ENCODE assay signal across 8 cellular contexts in genomic region chr6:31308050-31308844, GRCh38. TPM values are rescaled to one million over a fixed set of nuclear protein-coding genes. Genes with fewer than 3 reads are reported as not detected.
DNase-seq lines count a peak whose midpoint lies in the region; ATAC-seq and TF ChIP-seq lines count a peak whose summit lies in the region.

No MANE protein-coding gene starts in this region.

- H3K27ac ChIP-seq in foreskin keratinocyte = no peak overlapping the region
- no peak overlapping the region for H3K27ac ChIP-seq in skeletal muscle tissue (ENCODE audit: low read depth, low read length)

- H3K9me3 Mint-ChIP-seq in IgD-negative memory B cell = no peaks in the 10 kb centered on the region

- peak overlapping the region in 2 of 3 donors; percentile 13 to 35 for H3K4me3 ChIP-seq in skeletal muscle tissue (ENCODE audit: low read length in 3 of 3)

- peak; percentile 87 for DNase-seq in activated CD8-positive, alpha-beta memory T cell treated with anti-CD3 and anti-CD28 coated beads for 24 hours
- DNase-seq in foreskin keratinocyte (peak in 1 of 2 donors; percentile 17), Ammon's horn (ENCODE audit: low spot score) (no peak), amniotic stem cell (lab: John Stamatoyannopoulos, UW) (no peak), AML-193 (lab: John Stamatoyannopoulos, UW) (no peak)

- peak overlapping the region; percentile 87 to 96 (median 92) for H3K4me3 Mint-ChIP-seq in IgD-negative memory B cell

- no peak overlapping the region for H3K9ac ChIP-seq in skeletal muscle tissue (ENCODE audit: low read depth in 1 of 3, low read length in 3 of 3)

- H3K27me3 Mint-ChIP-seq in IgD-negative memory B cell = peaks cover 8% of the 10 kb centered on the region

- no peaks in the 10 kb centered on the region for H3K4me1 ChIP-seq in foreskin keratinocyte
- peaks cover 0 to 7% (median 3%) of the 10 kb centered on the region in 3 donors for H3K4me1 ChIP-seq in skeletal muscle tissue (ENCODE audit: control insufficient read depth in 3 of 3, insufficient read depth in 3 of 3, low read length in 3 of 3)

- no peaks in the 10 kb centered on the region for H3K36me3 ChIP-seq in skeletal muscle tissue (ENCODE audit: control insufficient read depth in 3 of 3, insufficient read depth in 3 of 3, low read length in 3 of 3)

- H3K4me1 Mint-ChIP-seq in IgD-negative memory B cell = peaks cover 1 to 6% (median 4%) of the 10 kb centered on the region in 3 donors

- no peaks in the 10 kb centered on the region for H3K9me3 ChIP-seq in skeletal muscle tissue (ENCODE audit: control insufficient read depth in 3 of 3, low read length in 3 of 3)

- no peak for TF ChIP-seq CTCF in foreskin keratinocyte (conservative IDR thresholded peaks at IDR 0.05)

- H3K27me3 ChIP-seq in foreskin keratinocyte (peaks cover 51% of the 10 kb centered on the region), skeletal muscle tissue (ENCODE audit: control insufficient read depth in 3 of 3, insufficient read depth in 3 of 3, low read length in 3 of 3) (peaks cover 22 to 35% (median 32%) of the 10 kb centered on the region in 3 donors)

- peak overlapping the region in 2 of 3 donors; percentile 22 to 67 for H3K27ac Mint-ChIP-seq in IgD-negative memory B cell

- ATAC-seq in foreskin keratinocyte = peak; percentile 54
- no peak for ATAC-seq in GM18520 (IDR thresholded peaks at IDR 0.05; ENCODE audit: unreplicated experiment)

- no peaks in the 10 kb centered on the region for H3K36me3 Mint-ChIP-seq in IgD-negative memory B cell

RNA-seq across cellular contexts. Expression of gene HLA-C, which starts 36.4 kb away (rescaled TPM):
- polyA plus RNA-seq in IgD-negative memory B cell = 3,003 TPM
- 104 and 141 TPM in 2 replicates for total RNA-seq in foreskin keratinocyte
- 153 and 234 TPM in 2 replicates for polyA plus RNA-seq in foreskin keratinocyte
- 56.9 TPM for total RNA-seq in skeletal muscle tissue

RNA-seq across cellular contexts. Expression of gene HLA-B, which starts 48.7 kb away (rescaled TPM):
- 6,901 TPM for polyA plus RNA-seq in IgD-negative memory B cell
- 266 and 383 TPM in 2 replicates for total RNA-seq in foreskin keratinocyte
- polyA plus RNA-seq in foreskin keratinocyte = 319 and 484 TPM in 2 replicates
- total RNA-seq in skeletal muscle tissue = 92.9 TPM
